Comparison of ENCODE assay signal across 10 cellular contexts in genomic region chr10:22103701-22104100, GRCh38.
A peak's percentile ranks its signal among the peaks of the same experiment; 100 is the strongest.
DNase-seq lines count a peak whose midpoint lies in the region; ATAC-seq and TF ChIP-seq lines count a peak whose summit lies in the region.
"Had no signal": no experiment of that assay in that cellular context is flagged by ENCODE, and none has a peak within 500 bp of the region (broad histone marks: within the 10 kb centered on the region; RNA-seq: fewer than 3 reads in every experiment).

No MANE protein-coding gene starts in this region.

- H3K4me3 ChIP-seq in MM.1S (ENCODE audit: low read length), result no peak overlapping the region

- no peaks in the 10 kb centered on the region for H3K4me1 ChIP-seq in MM.1S (ENCODE audit: low read length)

- ATAC-seq in natural killer cell (peak in 2 of 3 donors; percentile 46 to 50), HG03457 (IDR thresholded peaks at IDR 0.05; ENCODE audit: unreplicated experiment) (no peak), GM18498 (IDR thresholded peaks at IDR 0.05; ENCODE audit: unreplicated experiment) (no peak), HG02981 (IDR thresholded peaks at IDR 0.05; ENCODE audit: unreplicated experiment) (no peak)
- ATAC-seq in natural killer cell treated with Interleukin-12 subunit alpha and Interleukin-12 subunit beta and Interleukin-15 and Interleukin-18, amount 100 ng/mL, for 72 hours, result no peak

- no peak overlapping the region for H3K9ac ChIP-seq in MM.1S (ENCODE audit: low read length)

- H3K27ac Mint-ChIP-seq in natural killer cell, result no peak overlapping the region
- no peak overlapping the region for H3K27ac Mint-ChIP-seq in natural killer cell treated with Interleukin-12 subunit alpha and Interleukin-12 subunit beta and Interleukin-15 and Interleukin-18, amount 100 ng/mL, for 72 hours
- H3K27ac Mint-ChIP-seq: activated naive CD4-positive, alpha-beta T cell treated with anti-CD3 and anti-CD28 coated beads, Interleukin-2, amount 50 U/mL, for 24 hours had no signal

- no peaks in the 10 kb centered on the region for H3K79me2 ChIP-seq in MM.1S (ENCODE audit: low read length)

- H4K20me1 ChIP-seq in MM.1S (ENCODE audit: insufficient read depth, low read length), result no peaks in the 10 kb centered on the region

- H3K4me3 Mint-ChIP-seq in natural killer cell, result no peak overlapping the region
- no peak overlapping the region for H3K4me3 Mint-ChIP-seq in natural killer cell treated with Interleukin-12 subunit alpha and Interleukin-12 subunit beta and Interleukin-15 and Interleukin-18, amount 100 ng/mL, for 72 hours
- H3K4me3 Mint-ChIP-seq: activated naive CD4-positive, alpha-beta T cell treated with anti-CD3 and anti-CD28 coated beads, Interleukin-2, amount 50 U/mL, for 24 hours had no signal

- DNase-seq in natural killer cell, result no peak
- no peak for DNase-seq in natural killer cell treated with Interleukin-12 subunit alpha and Interleukin-12 subunit beta and Interleukin-15 and Interleukin-18, amount 100 ng/mL, for 72 hours (ENCODE audit: low spot score)
- no peak for DNase-seq in MM.1S
- DNase-seq in erythroblast (lab: John Stamatoyannopoulos, UW), result peak; percentile 14 to 24
- no peak for DNase-seq in activated CD8-positive, alpha-beta memory T cell treated with anti-CD3 and anti-CD28 coated beads, Interleukin-2, amount 50 U/mL, for 48 hours
- DNase-seq: SHP77 treated with DMSO at 0.1 percent for 48 hours had no signal

- H3K9me3 ChIP-seq in MM.1S (replicated peaks; ENCODE audit: insufficient read depth, low read length), result no peaks in the 10 kb centered on the region

- H3K27ac ChIP-seq in MM.1S (ENCODE audit: low read length), result no peak overlapping the region

- H3K27me3 Mint-ChIP-seq in natural killer cell (ENCODE audit: low read depth in 2 of 2), result peaks cover 0 to 5% of the 10 kb centered on the region in 2 donors
- H3K27me3 Mint-ChIP-seq in natural killer cell treated with Interleukin-12 subunit alpha and Interleukin-12 subunit beta and Interleukin-15 and Interleukin-18, amount 100 ng/mL, for 72 hours, result peaks cover 10 to 20% of the 10 kb centered on the region in 2 donors
- H3K27me3 Mint-ChIP-seq: activated naive CD4-positive, alpha-beta T cell treated with anti-CD3 and anti-CD28 coated beads, Interleukin-2, amount 50 U/mL, for 24 hours had no signal

- H3K36me3 ChIP-seq in MM.1S (replicated peaks; ENCODE audit: insufficient read depth, low read length), result no peaks in the 10 kb centered on the region

- no peak overlapping the region for H2AFZ ChIP-seq in MM.1S (ENCODE audit: low read length)

- H3K9me3 Mint-ChIP-seq in natural killer cell, result no peaks in the 10 kb centered on the region
- no peaks in the 10 kb centered on the region for H3K9me3 Mint-ChIP-seq in natural killer cell treated with Interleukin-12 subunit alpha and Interleukin-12 subunit beta and Interleukin-15 and Interleukin-18, amount 100 ng/mL, for 72 hours
- H3K9me3 Mint-ChIP-seq: activated naive CD4-positive, alpha-beta T cell treated with anti-CD3 and anti-CD28 coated beads, Interleukin-2, amount 50 U/mL, for 24 hours had no signal

- H3F3A ChIP-seq in MM.1S (ENCODE audit: insufficient read depth, low read length), result no peaks in the 10 kb centered on the region

- intact Hi-C loops in natural killer cell (cut with micrococcal nuclease), result no loop called here

- no peaks in the 10 kb centered on the region for H3K27me3 ChIP-seq in MM.1S (replicated peaks; ENCODE audit: insufficient read depth, low read length)

- no peak for TF ChIP-seq CTCF in natural killer cell (IDR thresholded peaks at IDR 0.05)
- peak; percentile 22; the same call in 1 of the 2 replicates for TF ChIP-seq CTCF in MM.1S (IDR thresholded peaks at IDR 0.05; ENCODE audit: low read length)

- TF ChIP-seq POLR2A in erythroblast (IDR thresholded peaks at IDR 0.05; ENCODE audit: low read length), result no peak

- peaks cover 0 to 7% of the 10 kb centered on the region in 2 donors for H3K4me1 Mint-ChIP-seq in natural killer cell
- H3K4me1 Mint-ChIP-seq in natural killer cell treated with Interleukin-12 subunit alpha and Interleukin-12 subunit beta and Interleukin-15 and Interleukin-18, amount 100 ng/mL, for 72 hours (ENCODE audit: low read depth in 2 of 2), result peaks cover 3 to 8% of the 10 kb centered on the region in 2 donors
- H3K4me1 Mint-ChIP-seq: activated naive CD4-positive, alpha-beta T cell treated with anti-CD3 and anti-CD28 coated beads, Interleukin-2, amount 50 U/mL, for 24 hours had no signal

- no peaks in the 10 kb centered on the region for H3K9me2 ChIP-seq in MM.1S (replicated peaks; ENCODE audit: insufficient read depth, low read length)

- no peak overlapping the region for H3K4me2 ChIP-seq in MM.1S (ENCODE audit: low read depth, low read length)

- no peaks in the 10 kb centered on the region for H3K36me3 Mint-ChIP-seq in natural killer cell
- H3K36me3 Mint-ChIP-seq in natural killer cell treated with Interleukin-12 subunit alpha and Interleukin-12 subunit beta and Interleukin-15 and Interleukin-18, amount 100 ng/mL, for 72 hours, result no peaks in the 10 kb centered on the region
- H3K36me3 Mint-ChIP-seq: activated naive CD4-positive, alpha-beta T cell treated with anti-CD3 and anti-CD28 coated beads, Interleukin-2, amount 50 U/mL, for 24 hours had no signal

Comparison
In these comparisons a context has a peak if more than half of its experiments do, and no peak if none do; other contexts are left out.
1. ATAC-seq: peak in natural killer cell (2 of 3); none in natural killer cell treated with Interleukin-12 subunit alpha and Interleukin-12 subunit beta and Interleukin-15 and Interleukin-18, amount 100 ng/mL, for 72 hours (0 of 2), HG03457 (single experiment), GM18498 (single experiment) and HG02981 (single experiment).
2. DNase-seq: peak in erythroblast (2 of 2); none in natural killer cell (single experiment), natural killer cell treated with Interleukin-12 subunit alpha and Interleukin-12 subunit beta and Interleukin-15 and Interleukin-18, amount 100 ng/mL, for 72 hours (single experiment), MM.1S (single experiment) and activated CD8-positive, alpha-beta memory T cell treated with anti-CD3 and anti-CD28 coated beads, Interleukin-2, amount 50 U/mL, for 48 hours (single experiment).